Comparison of ENCODE assay signal across 8 cellular contexts in genomic region chr16:2178321-2179106, GRCh38.
A peak's percentile ranks its signal among the peaks of the same experiment; 100 is the strongest.
DNase-seq lines count a peak whose midpoint lies in the region; ATAC-seq lines count a peak whose summit lies in the region.

No MANE protein-coding gene starts in this region.

- intact Hi-C loops in head of caudate nucleus (cut with DNase I) = no loop called here

- peaks cover 37% of the 10 kb centered on the region for H3K36me3 Mint-ChIP-seq in activated T-cell treated with anti-CD3 and anti-CD28 coated beads, Interleukin-2, amount 50 U/mL, for 24 hours (ENCODE audit: low read depth)
- H3K36me3 Mint-ChIP-seq in stimulated activated naive B cell treated with anti-CD40 and anti-IgM and Interleukin-4, amounts not matched to agents 10 μg/mL and 1 μg/mL and 100 μg/mL, for 72 hours = peaks cover 26 to 38% of the 10 kb centered on the region in 2 donors

- peak; percentile 79 for DNase-seq in activated CD8-positive, alpha-beta memory T cell treated with anti-CD3 and anti-CD28 coated beads for 24 hours
- DNase-seq in activated CD8-positive, alpha-beta memory T cell treated with anti-CD3 and anti-CD28 coated beads, Interleukin-2, amount 50 U/mL, for 4 hours = no peak
- DNase-seq in activated T-cell treated with anti-CD3 and anti-CD28 coated beads, Interleukin-2, amount 50 U/mL, for 24 hours = peak; percentile 72
- DNase-seq in head of caudate nucleus = peak in 29 of 42 donors; percentile 17 to 71 (median 48)
- no peak for DNase-seq in stimulated activated naive B cell treated with anti-CD40 and anti-IgM and Interleukin-4, amounts not matched to agents 10 μg/mL and 1 μg/mL and 100 μg/mL, for 72 hours
- DNase-seq in cerebellar nuclear complex (lab: John Stamatoyannopoulos, UW) = no peak

- H3K27me3 Mint-ChIP-seq in activated T-cell treated with anti-CD3 and anti-CD28 coated beads, Interleukin-2, amount 50 U/mL, for 24 hours = no peaks in the 10 kb centered on the region
- peaks cover 0 to 5% of the 10 kb centered on the region in 2 donors for H3K27me3 Mint-ChIP-seq in stimulated activated naive B cell treated with anti-CD40 and anti-IgM and Interleukin-4, amounts not matched to agents 10 μg/mL and 1 μg/mL and 100 μg/mL, for 72 hours

- peak; percentile 50 to 55 for ATAC-seq in stimulated activated naive B cell treated with anti-CD40 and anti-IgM and Interleukin-4, amounts not matched to agents 10 μg/mL and 1 μg/mL and 100 μg/mL, for 72 hours (replicated peaks)
- ATAC-seq in GM19455 (IDR thresholded peaks at IDR 0.05; ENCODE audit: unreplicated experiment) = no peak
- ATAC-seq in GM19035 (IDR thresholded peaks at IDR 0.05; ENCODE audit: unreplicated experiment) = no peak

- H3K4me1 Mint-ChIP-seq in activated T-cell treated with anti-CD3 and anti-CD28 coated beads, Interleukin-2, amount 50 U/mL, for 24 hours (ENCODE audit: low read depth) = no peaks in the 10 kb centered on the region
- H3K4me1 Mint-ChIP-seq in stimulated activated naive B cell treated with anti-CD40 and anti-IgM and Interleukin-4, amounts not matched to agents 10 μg/mL and 1 μg/mL and 100 μg/mL, for 72 hours = peaks cover 0 to 4% of the 10 kb centered on the region in 2 donors

- H3K4me3 Mint-ChIP-seq in activated T-cell treated with anti-CD3 and anti-CD28 coated beads, Interleukin-2, amount 50 U/mL, for 24 hours = no peak overlapping the region
- H3K4me3 Mint-ChIP-seq in stimulated activated naive B cell treated with anti-CD40 and anti-IgM and Interleukin-4, amounts not matched to agents 10 μg/mL and 1 μg/mL and 100 μg/mL, for 72 hours = no peak overlapping the region

- no peak overlapping the region for H3K27ac Mint-ChIP-seq in activated T-cell treated with anti-CD3 and anti-CD28 coated beads, Interleukin-2, amount 50 U/mL, for 24 hours
- no peak overlapping the region for H3K27ac Mint-ChIP-seq in stimulated activated naive B cell treated with anti-CD40 and anti-IgM and Interleukin-4, amounts not matched to agents 10 μg/mL and 1 μg/mL and 100 μg/mL, for 72 hours

- no peaks in the 10 kb centered on the region for H3K9me3 Mint-ChIP-seq in activated T-cell treated with anti-CD3 and anti-CD28 coated beads, Interleukin-2, amount 50 U/mL, for 24 hours
- H3K9me3 Mint-ChIP-seq in stimulated activated naive B cell treated with anti-CD40 and anti-IgM and Interleukin-4, amounts not matched to agents 10 μg/mL and 1 μg/mL and 100 μg/mL, for 72 hours = no peaks in the 10 kb centered on the region

Comparison
In these comparisons a context has a peak if more than half of its experiments do, and no peak if none do; other contexts are left out.
1. DNase-seq: peak in activated CD8-positive, alpha-beta memory T cell treated with anti-CD3 and anti-CD28 coated beads for 24 hours (single experiment), activated T-cell treated with anti-CD3 and anti-CD28 coated beads, Interleukin-2, amount 50 U/mL, for 24 hours (single experiment) and head of caudate nucleus (29 of 42); none in activated CD8-positive, alpha-beta memory T cell treated with anti-CD3 and anti-CD28 coated beads, Interleukin-2, amount 50 U/mL, for 4 hours (single experiment), stimulated activated naive B cell treated with anti-CD40 and anti-IgM and Interleukin-4, amounts not matched to agents 10 μg/mL and 1 μg/mL and 100 μg/mL, for 72 hours (single experiment) and cerebellar nuclear complex (0 of 2).
2. ATAC-seq: peak in stimulated activated naive B cell treated with anti-CD40 and anti-IgM and Interleukin-4, amounts not matched to agents 10 μg/mL and 1 μg/mL and 100 μg/mL, for 72 hours (2 of 2); none in GM19455 (single experiment) and GM19035 (single experiment).